In genomic region chr5:34570143-34570542, GRCh38 we compare ENCODE assay signal across 17 cellular contexts.
"Had no signal": no experiment of that assay in that cellular context is flagged by ENCODE, and none has a peak within 500 bp of the region (broad histone marks: within the 10 kb centered on the region; RNA-seq: fewer than 3 reads in every experiment).

No MANE protein-coding gene starts in this region.

- DNase-seq: activated CD4-positive, alpha-beta T cell treated with anti-CD3 and anti-CD28 coated beads, Interleukin-2, amount 50 U/mL, for 1 hour; activated CD8-positive, alpha-beta memory T cell treated with anti-CD3 and anti-CD28 coated beads for 24 hours; activated naive CD4-positive, alpha-beta T cell treated with Interleukin-2 at 50 U/mL for 16 hours; aorta; dorsolateral prefrontal cortex; endodermal cell; left ventricle myocardium superior; nephron progenitor cell; occipital lobe; right cardiac atrium; stomach; T-cell; T-helper 9 cell; testis; upper lobe of right lung had no signal

- H3K9me3 ChIP-seq: prostate gland, stomach, testis, upper lobe of right lung had no signal

- ATAC-seq: left ventricle myocardium superior, T-cell, upper lobe of right lung had no signal

- H3K9me3 Mint-ChIP-seq: endodermal cell, memory B cell, nephron progenitor cell, T-cell had no signal

- H3K36me3 Mint-ChIP-seq: memory B cell, T-cell had no signal

- H3K4me1 ChIP-seq: prostate gland, testis, upper lobe of right lung had no signal

- H3K27ac Mint-ChIP-seq: endodermal cell, memory B cell, T-cell had no signal

- H3K36me3 ChIP-seq: prostate gland, stomach, upper lobe of right lung had no signal

- H3K4me1 Mint-ChIP-seq: memory B cell, T-cell had no signal

- H3K27me3 ChIP-seq: dorsolateral prefrontal cortex, stomach, testis, upper lobe of right lung had no signal

- H3K27ac ChIP-seq: dorsolateral prefrontal cortex, prostate gland, testis, upper lobe of right lung had no signal

- H3K4me3 Mint-ChIP-seq: endodermal cell, memory B cell, nephron progenitor cell, T-cell had no signal

- H3K4me3 ChIP-seq: dorsolateral prefrontal cortex, prostate gland, stomach, testis, upper lobe of right lung had no signal
